1 cellular context compared by ENCODE assay signal in the genomic region with DNA sequence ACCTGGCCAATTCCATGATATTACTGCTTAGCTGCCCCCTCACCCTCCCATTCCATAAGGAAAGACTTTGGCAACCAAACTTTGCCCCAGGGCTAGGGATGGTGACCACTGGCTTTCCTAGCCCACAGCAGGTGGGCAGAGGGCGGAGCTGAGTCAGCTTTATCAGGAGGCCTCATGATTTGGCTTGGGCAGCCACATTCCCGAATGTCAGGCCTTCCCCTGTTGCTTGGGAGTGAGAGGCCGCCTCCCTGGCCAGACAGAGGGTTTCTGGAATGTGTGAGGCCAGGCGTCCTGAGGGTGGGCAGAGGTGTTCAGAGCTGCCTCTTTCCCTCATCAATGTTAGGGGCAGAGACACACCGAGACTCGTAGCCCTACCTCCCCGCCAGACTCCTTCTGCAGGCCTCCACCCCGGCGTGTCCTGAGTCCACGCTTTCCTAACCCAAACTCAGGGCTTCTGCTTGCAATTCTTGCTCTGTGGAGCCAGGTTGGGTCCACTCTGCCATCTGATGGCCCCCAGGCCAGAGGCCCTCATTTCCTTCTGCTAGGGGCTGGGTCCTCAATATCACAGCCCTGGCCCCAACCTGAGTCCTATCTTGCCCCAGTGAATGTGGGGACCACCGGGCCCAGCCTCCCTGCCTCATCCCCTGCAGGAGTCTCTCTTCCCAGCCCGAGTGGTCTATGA.
TF ChIP-seq lines count a peak whose summit lies in the region.

No MANE protein-coding gene starts in this region.

TF ChIP-seq in K562, 482 proteins besides CTCF, POLR2A, EP300 and RAD21 (continued from another document):
- TF ChIP-seq NCOA2 (IDR thresholded peaks at IDR 0.05; ENCODE audit: partially characterized antibody in 2 of 2) (no peak), YY1 (IDR thresholded peaks at IDR 0.05; ENCODE audit: borderline replicate concordance in 1 of 3, control insufficient read depth in 1 of 3, extremely low read depth in 1 of 3, insufficient read depth in 3 of 3, insufficient read length in 1 of 3, insufficient replicate concordance in 2 of 3, low read depth in 1 of 3, low read length in 2 of 3) (no peak), SMAD2 (IDR thresholded peaks at IDR 0.05; ENCODE audit: low read depth, low read length) (no peak), ZNF316 (IDR thresholded peaks at IDR 0.05) (peak; percentile 89), BDP1 (IDR thresholded peaks at IDR 0.05; ENCODE audit: insufficient read depth, insufficient read length) (no peak), ZNF668 (CRISPR knock-in tag; IDR thresholded peaks at IDR 0.05) (no peak), MAFK (IDR thresholded peaks at IDR 0.05; ENCODE audit: low read length) (peak; percentile 61), RB1 (IDR thresholded peaks at IDR 0.05; ENCODE audit: low read depth) (no peak), POLR3G (IDR thresholded peaks at IDR 0.05; ENCODE audit: extremely low read depth, insufficient read length, insufficient replicate concordance) (no peak), NCOR1 (IDR thresholded peaks at IDR 0.05) (no peak), BHLHE40 (IDR thresholded peaks at IDR 0.05; ENCODE audit: low read length) (no peak), MAFF (IDR thresholded peaks at IDR 0.05; ENCODE audit: low read length) (peak; percentile 46; the same call in 1 of the 2 replicates), KHSRP (IDR thresholded peaks at IDR 0.05) (no peak), ZNF146 (CRISPR knock-in tag; IDR thresholded peaks at IDR 0.05; ENCODE audit: unreplicated experiment) (no peak), EWSR1 (IDR thresholded peaks at IDR 0.05; ENCODE audit: borderline replicate concordance, low read depth, partially characterized antibody) (no peak), MAFG (tag; conservative IDR thresholded peaks at IDR 0.05) (peak; percentile 85), POLR2G (IDR thresholded peaks at IDR 0.05; ENCODE audit: low read depth, low read length) (0 out of 2 replicates have a peak, but pooled peaks have one; percentile 11), ZNF263 (CRISPR knock-in tag; IDR thresholded peaks at IDR 0.05; ENCODE audit: borderline replicate concordance) (no peak), RBM17 (IDR thresholded peaks at IDR 0.05; ENCODE audit: borderline replicate concordance, low read depth, low read length) (no peak), KDM4B (IDR thresholded peaks at IDR 0.05; ENCODE audit: borderline replicate concordance in 2 of 2, low read depth in 1 of 2) (no peak), HEY1 (CRISPR knock-in tag; IDR thresholded peaks at IDR 0.05; ENCODE audit: borderline replicate concordance) (no peak)
- TF ChIP-seq, protein P1, sequence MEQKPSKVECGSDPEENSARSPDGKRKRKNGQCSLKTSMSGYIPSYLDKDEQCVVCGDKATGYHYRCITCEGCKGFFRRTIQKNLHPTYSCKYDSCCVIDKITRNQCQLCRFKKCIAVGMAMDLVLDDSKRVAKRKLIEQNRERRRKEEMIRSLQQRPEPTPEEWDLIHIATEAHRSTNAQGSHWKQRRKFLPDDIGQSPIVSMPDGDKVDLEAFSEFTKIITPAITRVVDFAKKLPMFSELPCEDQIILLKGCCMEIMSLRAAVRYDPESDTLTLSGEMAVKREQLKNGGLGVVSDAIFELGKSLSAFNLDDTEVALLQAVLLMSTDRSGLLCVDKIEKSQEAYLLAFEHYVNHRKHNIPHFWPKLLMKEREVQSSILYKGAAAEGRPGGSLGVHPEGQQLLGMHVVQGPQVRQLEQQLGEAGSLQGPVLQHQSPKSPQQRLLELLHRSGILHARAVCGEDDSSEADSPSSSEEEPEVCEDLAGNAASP (IDR thresholded peaks at IDR 0.05) = no peak
- TF ChIP-seq, protein P2, sequence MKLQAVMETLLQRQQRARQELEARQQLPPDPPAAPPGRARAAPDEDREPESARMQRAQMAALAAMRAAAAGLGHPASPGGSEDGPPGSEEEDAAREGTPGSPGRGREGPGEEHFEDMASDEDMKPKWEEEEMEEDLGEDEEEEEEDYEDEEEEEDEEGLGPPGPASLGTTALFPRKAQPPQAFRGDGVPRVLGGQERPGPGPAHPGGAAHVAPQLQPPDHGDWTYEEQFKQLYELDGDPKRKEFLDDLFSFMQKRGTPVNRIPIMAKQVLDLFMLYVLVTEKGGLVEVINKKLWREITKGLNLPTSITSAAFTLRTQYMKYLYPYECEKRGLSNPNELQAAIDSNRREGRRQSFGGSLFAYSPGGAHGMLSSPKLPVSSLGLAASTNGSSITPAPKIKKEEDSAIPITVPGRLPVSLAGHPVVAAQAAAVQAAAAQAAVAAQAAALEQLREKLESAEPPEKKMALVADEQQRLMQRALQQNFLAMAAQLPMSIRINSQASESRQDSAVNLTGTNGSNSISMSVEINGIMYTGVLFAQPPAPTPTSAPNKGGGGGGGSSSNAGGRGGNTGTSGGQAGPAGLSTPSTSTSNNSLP (IDR thresholded peaks at IDR 0.05; ENCODE audit: borderline replicate concordance, low read depth, low read length) = no peak
- TF ChIP-seq, protein P3, sequence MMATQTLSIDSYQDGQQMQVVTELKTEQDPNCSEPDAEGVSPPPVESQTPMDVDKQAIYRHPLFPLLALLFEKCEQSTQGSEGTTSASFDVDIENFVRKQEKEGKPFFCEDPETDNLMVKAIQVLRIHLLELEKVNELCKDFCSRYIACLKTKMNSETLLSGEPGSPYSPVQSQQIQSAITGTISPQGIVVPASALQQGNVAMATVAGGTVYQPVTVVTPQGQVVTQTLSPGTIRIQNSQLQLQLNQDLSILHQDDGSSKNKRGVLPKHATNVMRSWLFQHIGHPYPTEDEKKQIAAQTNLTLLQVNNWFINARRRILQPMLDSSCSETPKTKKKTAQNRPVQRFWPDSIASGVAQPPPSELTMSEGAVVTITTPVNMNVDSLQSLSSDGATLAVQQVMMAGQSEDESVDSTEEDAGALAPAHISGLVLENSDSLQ (IDR thresholded peaks at IDR 0.05) = no peak
